ENCODE assay signal across 1 cellular context in genomic region chr13:99053636-99054233, GRCh38.
TF ChIP-seq lines count a peak whose summit lies in the region.

No MANE protein-coding gene starts in this region.

TF ChIP-seq in K562, 482 proteins besides CTCF, POLR2A, EP300 and RAD21 (continued from another document and continues in another):
- TF ChIP-seq EZH2 (IDR thresholded peaks at IDR 0.05; ENCODE audit: borderline replicate concordance, low read depth, low read length) (no peak), HDAC1 (IDR thresholded peaks at IDR 0.05) (peak in 1 of 2 experiments; percentile 87; a peak in 2 of 4 replicates), NRF1 (conservative IDR thresholded peaks at IDR 0.05 in 1 of 2, IDR thresholded peaks at IDR 0.05 in 1 of 2) (no peak), HLTF (IDR thresholded peaks at IDR 0.05) (no peak), ZNF780A (CRISPR knock-in tag; IDR thresholded peaks at IDR 0.05) (no peak), AFF1 (IDR thresholded peaks at IDR 0.05; ENCODE audit: low read depth in 1 of 2, partially characterized antibody in 2 of 2) (peak in 1 of 2 experiments; percentile 43), RBM39 (optimal IDR thresholded peaks at IDR 0.05; ENCODE audit: low read depth, low read length) (no peak), CREB5 (CRISPR knock-in tag; IDR thresholded peaks at IDR 0.05) (no peak), ESRRA (IDR thresholded peaks at IDR 0.05; ENCODE audit: borderline replicate concordance, low read depth) (peak; percentile 84; the same call in 1 of the 2 replicates), ZNF239 (CRISPR knock-in tag; IDR thresholded peaks at IDR 0.05) (no peak), KDM1A (IDR thresholded peaks at IDR 0.05) (peak; percentile 90 to 94), PPARD (CRISPR knock-in tag; IDR thresholded peaks at IDR 0.05) (no peak), MEIS2 (IDR thresholded peaks at IDR 0.05; ENCODE audit: partially characterized antibody) (peak; percentile 79), MTA2 (IDR thresholded peaks at IDR 0.05; ENCODE audit: low read depth) (peak; percentile 94), CCAR2 (IDR thresholded peaks at IDR 0.05; ENCODE audit: low read depth, low read length) (no peak), XRCC3 (IDR thresholded peaks at IDR 0.05) (no peak), SMAD2 (IDR thresholded peaks at IDR 0.05; ENCODE audit: low read depth, low read length) (no peak), ZEB2 (IDR thresholded peaks at IDR 0.05) (peak; percentile 82), SMARCA5 (IDR thresholded peaks at IDR 0.05) (no peak), RHOXF2B (CRISPR knock-in tag; conservative IDR thresholded peaks at IDR 0.05) (no peak), ZNF511 (CRISPR knock-in tag; IDR thresholded peaks at IDR 0.05) (no peak), ZNF384 (IDR thresholded peaks at IDR 0.05; ENCODE audit: low read depth, low read length) (peak; percentile 89), RNF2 (IDR thresholded peaks at IDR 0.05) (peak; percentile 95), ZNF24 (IDR thresholded peaks at IDR 0.05) (no peak), RBM17 (IDR thresholded peaks at IDR 0.05; ENCODE audit: borderline replicate concordance, low read depth, low read length) (no peak), LCOR (CRISPR knock-in tag; IDR thresholded peaks at IDR 0.05) (peak; percentile 42; the same call in 1 of the 2 replicates), SRF (CRISPR knock-in tag; IDR thresholded peaks at IDR 0.05) (no peak), ZNF174 (CRISPR knock-in tag; IDR thresholded peaks at IDR 0.05) (no peak), RNF219 (CRISPR knock-in tag; IDR thresholded peaks at IDR 0.05) (no peak), BACH1 (tag; IDR thresholded peaks at IDR 0.05) (no peak), PHB (CRISPR knock-in tag; IDR thresholded peaks at IDR 0.05) (no peak), RBFOX2 (IDR thresholded peaks at IDR 0.05; ENCODE audit: low read depth, low read length) (no peak), GATAD2A (IDR thresholded peaks at IDR 0.05) (peak; percentile 84), ZNF561 (CRISPR knock-in tag; conservative IDR thresholded peaks at IDR 0.05) (no peak), BRCA1 (IDR thresholded peaks at IDR 0.05) (no peak; the same call in 1 of the 2 replicates), BRCA1 (CRISPR knock-in tag; IDR thresholded peaks at IDR 0.05) (no peak), ELF4 (CRISPR knock-in tag; IDR thresholded peaks at IDR 0.05) (no peak), HCFC1 (IDR thresholded peaks at IDR 0.05; ENCODE audit: low read depth, low read length) (no peak), SRSF7 (optimal IDR thresholded peaks at IDR 0.05; ENCODE audit: low read depth, low read length) (no peak), NFIC (IDR thresholded peaks at IDR 0.05) (peak; percentile 90), JUND (IDR thresholded peaks at IDR 0.05; ENCODE audit: borderline replicate concordance, low read depth, low read length) (peak; percentile 78), JUND (tag; IDR thresholded peaks at IDR 0.05; ENCODE audit: borderline replicate concordance, low read depth, low read length) (no peak; the same call in 2 of the 3 replicates), SREBF1 (IDR thresholded peaks at IDR 0.05; ENCODE audit: borderline replicate concordance, low read depth, low read length) (no peak), ZNF75A (CRISPR knock-in tag; IDR thresholded peaks at IDR 0.05) (no peak), ZNF274 (IDR thresholded peaks at IDR 0.05; ENCODE audit: borderline replicate concordance, low read depth, low read length) (no peak), CBX8 (IDR thresholded peaks at IDR 0.05; ENCODE audit: borderline replicate concordance, extremely low read depth, low read depth, low read length, poor library complexity, severe bottlenecking) (no peak), FOXJ3 (CRISPR knock-in tag; IDR thresholded peaks at IDR 0.05) (no peak), CREB1 (IDR thresholded peaks at IDR 0.05) (no peak; the same call in 1 of the 2 replicates), CREB1 (CRISPR knock-in tag; IDR thresholded peaks at IDR 0.05) (no peak), GTF2F1 (IDR thresholded peaks at IDR 0.05; ENCODE audit: low read depth, low read length) (no peak)
- TF ChIP-seq, protein P1, sequence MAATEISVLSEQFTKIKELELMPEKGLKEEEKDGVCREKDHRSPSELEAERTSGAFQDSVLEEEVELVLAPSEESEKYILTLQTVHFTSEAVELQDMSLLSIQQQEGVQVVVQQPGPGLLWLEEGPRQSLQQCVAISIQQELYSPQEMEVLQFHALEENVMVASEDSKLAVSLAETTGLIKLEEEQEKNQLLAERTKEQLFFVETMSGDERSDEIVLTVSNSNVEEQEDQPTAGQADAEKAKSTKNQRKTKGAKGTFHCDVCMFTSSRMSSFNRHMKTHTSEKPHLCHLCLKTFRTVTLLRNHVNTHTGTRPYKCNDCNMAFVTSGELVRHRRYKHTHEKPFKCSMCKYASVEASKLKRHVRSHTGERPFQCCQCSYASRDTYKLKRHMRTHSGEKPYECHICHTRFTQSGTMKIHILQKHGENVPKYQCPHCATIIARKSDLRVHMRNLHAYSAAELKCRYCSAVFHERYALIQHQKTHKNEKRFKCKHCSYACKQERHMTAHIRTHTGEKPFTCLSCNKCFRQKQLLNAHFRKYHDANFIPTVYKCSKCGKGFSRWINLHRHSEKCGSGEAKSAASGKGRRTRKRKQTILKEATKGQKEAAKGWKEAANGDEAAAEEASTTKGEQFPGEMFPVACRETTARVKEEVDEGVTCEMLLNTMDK (IDR thresholded peaks at IDR 0.05; ENCODE audit: borderline replicate concordance, insufficient read depth, low read depth, low read length, poor library complexity, severe bottlenecking), result no peak
- TF ChIP-seq, protein P2, sequence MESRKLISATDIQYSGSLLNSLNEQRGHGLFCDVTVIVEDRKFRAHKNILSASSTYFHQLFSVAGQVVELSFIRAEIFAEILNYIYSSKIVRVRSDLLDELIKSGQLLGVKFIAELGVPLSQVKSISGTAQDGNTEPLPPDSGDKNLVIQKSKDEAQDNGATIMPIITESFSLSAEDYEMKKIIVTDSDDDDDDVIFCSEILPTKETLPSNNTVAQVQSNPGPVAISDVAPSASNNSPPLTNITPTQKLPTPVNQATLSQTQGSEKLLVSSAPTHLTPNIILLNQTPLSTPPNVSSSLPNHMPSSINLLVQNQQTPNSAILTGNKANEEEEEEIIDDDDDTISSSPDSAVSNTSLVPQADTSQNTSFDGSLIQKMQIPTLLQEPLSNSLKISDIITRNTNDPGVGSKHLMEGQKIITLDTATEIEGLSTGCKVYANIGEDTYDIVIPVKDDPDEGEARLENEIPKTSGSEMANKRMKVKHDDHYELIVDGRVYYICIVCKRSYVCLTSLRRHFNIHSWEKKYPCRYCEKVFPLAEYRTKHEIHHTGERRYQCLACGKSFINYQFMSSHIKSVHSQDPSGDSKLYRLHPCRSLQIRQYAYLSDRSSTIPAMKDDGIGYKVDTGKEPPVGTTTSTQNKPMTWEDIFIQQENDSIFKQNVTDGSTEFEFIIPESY (CRISPR knock-in tag; IDR thresholded peaks at IDR 0.05), result no peak
- TF ChIP-seq, protein P3, sequence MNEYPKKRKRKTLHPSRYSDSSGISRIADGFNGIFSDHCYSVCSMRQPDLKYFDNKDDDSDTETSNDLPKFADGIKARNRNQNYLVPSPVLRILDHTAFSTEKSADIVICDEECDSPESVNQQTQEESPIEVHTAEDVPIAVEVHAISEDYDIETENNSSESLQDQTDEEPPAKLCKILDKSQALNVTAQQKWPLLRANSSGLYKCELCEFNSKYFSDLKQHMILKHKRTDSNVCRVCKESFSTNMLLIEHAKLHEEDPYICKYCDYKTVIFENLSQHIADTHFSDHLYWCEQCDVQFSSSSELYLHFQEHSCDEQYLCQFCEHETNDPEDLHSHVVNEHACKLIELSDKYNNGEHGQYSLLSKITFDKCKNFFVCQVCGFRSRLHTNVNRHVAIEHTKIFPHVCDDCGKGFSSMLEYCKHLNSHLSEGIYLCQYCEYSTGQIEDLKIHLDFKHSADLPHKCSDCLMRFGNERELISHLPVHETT (CRISPR knock-in tag; conservative IDR thresholded peaks at IDR 0.05 in 1 of 2, IDR thresholded peaks at IDR 0.05 in 1 of 2), result 0 out of 4 replicates have a peak, but pooled peaks of 1 of the 2 experiments have one; percentile 40
- TF ChIP-seq, protein P4, sequence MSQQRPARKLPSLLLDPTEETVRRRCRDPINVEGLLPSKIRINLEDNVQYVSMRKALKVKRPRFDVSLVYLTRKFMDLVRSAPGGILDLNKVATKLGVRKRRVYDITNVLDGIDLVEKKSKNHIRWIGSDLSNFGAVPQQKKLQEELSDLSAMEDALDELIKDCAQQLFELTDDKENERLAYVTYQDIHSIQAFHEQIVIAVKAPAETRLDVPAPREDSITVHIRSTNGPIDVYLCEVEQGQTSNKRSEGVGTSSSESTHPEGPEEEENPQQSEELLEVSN (IDR thresholded peaks at IDR 0.05; ENCODE audit: borderline replicate concordance in 1 of 2, extremely low read depth in 1 of 2, insufficient read depth in 1 of 2, insufficient read length in 1 of 2, low read depth in 1 of 2, low read length in 1 of 2, poor library complexity in 1 of 2, severe bottlenecking in 1 of 2), result no peak
- TF ChIP-seq, protein P5, sequence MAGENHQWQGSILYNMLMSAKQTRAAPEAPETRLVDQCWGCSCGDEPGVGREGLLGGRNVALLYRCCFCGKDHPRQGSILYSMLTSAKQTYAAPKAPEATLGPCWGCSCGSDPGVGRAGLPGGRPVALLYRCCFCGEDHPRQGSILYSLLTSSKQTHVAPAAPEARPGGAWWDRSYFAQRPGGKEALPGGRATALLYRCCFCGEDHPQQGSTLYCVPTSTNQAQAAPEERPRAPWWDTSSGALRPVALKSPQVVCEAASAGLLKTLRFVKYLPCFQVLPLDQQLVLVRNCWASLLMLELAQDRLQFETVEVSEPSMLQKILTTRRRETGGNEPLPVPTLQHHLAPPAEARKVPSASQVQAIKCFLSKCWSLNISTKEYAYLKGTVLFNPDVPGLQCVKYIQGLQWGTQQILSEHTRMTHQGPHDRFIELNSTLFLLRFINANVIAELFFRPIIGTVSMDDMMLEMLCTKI (IDR thresholded peaks at IDR 0.05; ENCODE audit: partially characterized antibody), result no peak
- TF ChIP-seq, protein P6, sequence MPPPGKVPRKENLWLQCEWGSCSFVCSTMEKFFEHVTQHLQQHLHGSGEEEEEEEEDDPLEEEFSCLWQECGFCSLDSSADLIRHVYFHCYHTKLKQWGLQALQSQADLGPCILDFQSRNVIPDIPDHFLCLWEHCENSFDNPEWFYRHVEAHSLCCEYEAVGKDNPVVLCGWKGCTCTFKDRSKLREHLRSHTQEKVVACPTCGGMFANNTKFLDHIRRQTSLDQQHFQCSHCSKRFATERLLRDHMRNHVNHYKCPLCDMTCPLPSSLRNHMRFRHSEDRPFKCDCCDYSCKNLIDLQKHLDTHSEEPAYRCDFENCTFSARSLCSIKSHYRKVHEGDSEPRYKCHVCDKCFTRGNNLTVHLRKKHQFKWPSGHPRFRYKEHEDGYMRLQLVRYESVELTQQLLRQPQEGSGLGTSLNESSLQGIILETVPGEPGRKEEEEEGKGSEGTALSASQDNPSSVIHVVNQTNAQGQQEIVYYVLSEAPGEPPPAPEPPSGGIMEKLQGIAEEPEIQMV (tag; conservative IDR thresholded peaks at IDR 0.05; ENCODE audit: low read depth), result no peak
